ENCODE assay signal across 8 cellular contexts in genomic region chr16:96935-97381, GRCh38. TPM values are rescaled to one million over a fixed set of nuclear protein-coding genes. Genes with fewer than 3 reads are reported as not detected.
DNase-seq lines count a peak whose midpoint lies in the region; FAIRE-seq and TF ChIP-seq lines count a peak whose summit lies in the region.

No MANE protein-coding gene starts in this region.

- DNase-seq in HFF-Myc (ENCODE audit: extremely low read depth, low read depth) = no peak
- DNase-seq in NCI-H146 treated with DMSO at 0.1 percent for 48 hours (lab: John Stamatoyannopoulos, UW; ENCODE audit: unreplicated experiment) = peak; percentile 84
- peak; percentile 87 for DNase-seq in T-helper 2 cell treated with Interferon-gamma antibody and Interleukin-4, amounts not matched to agents 5 μg/mL and 100 μg/mL, for 36 hours (ENCODE audit: low spot score)
- peak; percentile 76 for DNase-seq in amniotic stem cell (lab: John Stamatoyannopoulos, UW)
- peak; percentile 92 for DNase-seq in right atrium auricular region (ENCODE audit: low spot score)
- DNase-seq in sigmoid colon = peak; percentile 95
- DNase-seq in OCI-M2 (lab: John Stamatoyannopoulos, UW; ENCODE audit: unreplicated experiment) = no peak

- H3K27ac ChIP-seq in right atrium auricular region (no peak overlapping the region), sigmoid colon (no peak overlapping the region)

- no peaks in the 10 kb centered on the region for H3K9me3 Mint-ChIP-seq in T-helper 2 cell treated with Interferon-gamma antibody and Interleukin-4, amounts not matched to agents 5 μg/mL and 100 μg/mL, for 36 hours

- no peaks in the 10 kb centered on the region for H3K9me3 ChIP-seq in right atrium auricular region
- H3K9me3 ChIP-seq in sigmoid colon = no peaks in the 10 kb centered on the region

- no peak for TF ChIP-seq EP300 in sigmoid colon (IDR thresholded peaks at IDR 0.05)

- H3K27me3 ChIP-seq in right atrium auricular region (no peaks in the 10 kb centered on the region), sigmoid colon (no peaks in the 10 kb centered on the region)

- no peak overlapping the region for H3K27ac Mint-ChIP-seq in T-helper 2 cell treated with Interferon-gamma antibody and Interleukin-4, amounts not matched to agents 5 μg/mL and 100 μg/mL, for 36 hours

- intact Hi-C loops in sigmoid colon (cut with DNase I) = loop anchor here (1.0 kb wide), 1 partner anchor 32 kb away; no protein-coding TSS in a partner anchor

- TF ChIP-seq CTCF in HFF-Myc (IDR thresholded peaks at IDR 0.05; ENCODE audit: low read depth, low read length, missing control alignments) (peak; percentile 99), right atrium auricular region (IDR thresholded peaks at IDR 0.05) (peak; percentile 96 to 99), sigmoid colon (IDR thresholded peaks at IDR 0.05) (peak; percentile 97 to 99 (median 98))

- 10 to 12% methylated on average over 11 of the region's 11 CpGs for WGBS in sigmoid colon, 2 donors

- peaks cover 2% of the 10 kb centered on the region for H3K36me3 Mint-ChIP-seq in T-helper 2 cell treated with Interferon-gamma antibody and Interleukin-4, amounts not matched to agents 5 μg/mL and 100 μg/mL, for 36 hours (ENCODE audit: low read depth)

- H3K4me1 ChIP-seq in right atrium auricular region = peaks cover 0 to 27% of the 10 kb centered on the region in 2 donors
- H3K4me1 ChIP-seq in sigmoid colon = peaks cover 0 to 19% (median 12%) of the 10 kb centered on the region in 4 donors

- no peak overlapping the region for H3K4me3 Mint-ChIP-seq in T-helper 2 cell treated with Interferon-gamma antibody and Interleukin-4, amounts not matched to agents 5 μg/mL and 100 μg/mL, for 36 hours

- no peak for TF ChIP-seq POLR2A in sigmoid colon (IDR thresholded peaks at IDR 0.05)

- H3K27me3 Mint-ChIP-seq in T-helper 2 cell treated with Interferon-gamma antibody and Interleukin-4, amounts not matched to agents 5 μg/mL and 100 μg/mL, for 36 hours (ENCODE audit: low read depth) = no peaks in the 10 kb centered on the region

- H3K4me3 ChIP-seq in HFF-Myc (replicated peaks; ENCODE audit: low read depth, low read length) (no peak overlapping the region), right atrium auricular region (no peak overlapping the region), sigmoid colon (no peak overlapping the region)

- FAIRE-seq in G401.6 (lab: Jason Lieb, UNC) = peak; percentile 83

- no peaks in the 10 kb centered on the region for H3K4me1 Mint-ChIP-seq in T-helper 2 cell treated with Interferon-gamma antibody and Interleukin-4, amounts not matched to agents 5 μg/mL and 100 μg/mL, for 36 hours (ENCODE audit: low read depth)

- H3K36me3 ChIP-seq in right atrium auricular region (peaks cover 17% of the 10 kb centered on the region), sigmoid colon (peaks cover 0 to 23% (median 6%) of the 10 kb centered on the region in 4 donors)

RNA-seq across cellular contexts. Expression of gene MPG, which starts 18.9 kb away (rescaled TPM):
- total RNA-seq in right atrium auricular region (10 to 100 TPM; 47.7 to 84.0 TPM), sigmoid colon (100 to 1,000 TPM in 2 of 4 donors, 10 to 100 TPM in 2; 74.3 to 118 (median 100.0) TPM)
- polyA plus RNA-seq in sigmoid colon = 10 to 100 TPM; 52.2 to 72.7 (median 72.5) TPM

RNA-seq across cellular contexts. Expression of gene RHBDF1, which starts 24.5 kb away (rescaled TPM):
- total RNA-seq in right atrium auricular region (10 to 100 TPM; 12.0 to 25.4 TPM), sigmoid colon (10 to 100 TPM; 16.8 to 42.1 (median 19.6) TPM)
- 10 to 100 TPM in 1 of 3 donors, 1 to 10 TPM in 2; 6.0 to 22.3 (median 6.0) TPM for polyA plus RNA-seq in sigmoid colon

RNA-seq across cellular contexts. Expression of gene NPRL3, which starts 41.5 kb away (rescaled TPM):
- total RNA-seq in right atrium auricular region (10 to 100 TPM; 10.8 to 22.2 TPM), sigmoid colon (10 to 100 TPM; 10.2 to 22.8 (median 15.7) TPM)
- polyA plus RNA-seq in sigmoid colon = 10 to 100 TPM in 1 of 3 donors, 1 to 10 TPM in 2; 4.8 to 22.8 (median 6.2) TPM

RNA-seq across cellular contexts. Expression of gene SNRNP25, which starts 43.3 kb away (rescaled TPM):
- total RNA-seq in right atrium auricular region (10 to 100 TPM; 47.1 to 78.3 TPM), sigmoid colon (10 to 100 TPM; 23.0 to 36.5 (median 32.4) TPM)
- 10 to 100 TPM; 26.4 to 41.7 (median 38.8) TPM for polyA plus RNA-seq in sigmoid colon

RNA-seq across cellular contexts. Expression of gene POLR3K, which starts 43.5 kb away (rescaled TPM):
- 1 to 10 TPM; 4.0 TPM for total RNA-seq in right atrium auricular region
- total RNA-seq in sigmoid colon = 1 to 10 TPM; 1.7 to 6.4 (median 5.0) TPM
- 10 to 100 TPM; 11.4 to 22.1 (median 11.8) TPM for polyA plus RNA-seq in sigmoid colon

Comparison
In these comparisons a context has a peak if more than half of its experiments do, and no peak if none do; other contexts are left out.
1. DNase-seq: peak in NCI-H146 treated with DMSO at 0.1 percent for 48 hours (single experiment), T-helper 2 cell treated with Interferon-gamma antibody and Interleukin-4, amounts not matched to agents 5 μg/mL and 100 μg/mL, for 36 hours (single experiment), amniotic stem cell (single experiment), right atrium auricular region (single experiment) and sigmoid colon (single experiment); none in HFF-Myc (single experiment) and OCI-M2 (single experiment).
2. Peak in every context shown above with its lines, with median percentiles within 50 percentile points of each other: CTCF ChIP-seq.